Comparison of ENCODE assay signal across 8 cellular contexts in the genomic region with DNA sequence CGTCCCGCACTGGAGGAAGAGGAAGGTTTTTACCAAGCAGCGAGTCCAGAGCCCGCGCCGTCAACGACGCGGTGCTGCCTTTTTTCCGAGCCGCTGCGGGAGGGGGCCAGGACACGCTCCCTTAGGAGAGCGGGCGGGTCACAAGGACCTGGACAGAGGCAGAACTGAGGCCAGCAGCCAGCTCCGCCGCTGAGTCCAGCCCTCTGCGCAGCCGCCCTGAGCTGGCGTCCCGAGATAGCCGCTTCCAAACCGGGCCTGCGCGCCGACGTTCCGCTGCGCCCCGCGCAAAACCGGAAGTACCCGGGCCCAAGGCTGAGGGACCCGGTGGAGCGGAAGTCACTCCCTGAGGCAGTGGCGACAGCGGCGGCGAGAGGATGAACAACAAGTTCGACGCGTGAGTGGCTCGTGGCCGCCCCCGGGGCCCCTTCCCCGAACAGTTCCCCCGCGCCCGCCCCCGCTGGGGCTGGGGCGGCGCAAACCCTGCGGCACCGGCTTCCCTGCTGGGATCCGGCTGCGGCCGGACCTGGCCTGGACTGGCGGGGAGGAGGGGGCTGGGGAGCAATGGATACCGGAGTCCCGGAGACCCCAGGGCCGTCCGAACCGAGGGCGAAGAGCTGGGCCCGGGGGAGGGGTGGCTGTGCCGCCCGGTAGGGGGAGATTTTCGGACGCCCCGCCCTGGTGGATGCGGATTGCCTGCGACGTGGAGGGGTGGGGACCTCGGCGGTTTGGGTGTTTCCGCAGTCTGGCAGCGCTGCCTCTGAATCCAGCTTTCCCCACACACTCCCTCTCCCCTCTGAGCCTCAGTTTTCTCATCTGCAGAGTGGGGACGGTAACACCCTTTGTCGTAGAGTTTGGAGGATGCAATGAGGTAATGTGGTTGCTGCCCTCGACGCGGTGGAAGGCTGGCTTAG. TPM values are rescaled to one million over a fixed set of nuclear protein-coding genes. Genes with fewer than 3 reads are reported as not detected.
A peak's percentile ranks its signal among the peaks of the same experiment; 100 is the strongest.
DNase-seq lines count a peak whose midpoint lies in the region; ATAC-seq, FAIRE-seq and TF ChIP-seq lines count a peak whose summit lies in the region.

A gene with protein sequence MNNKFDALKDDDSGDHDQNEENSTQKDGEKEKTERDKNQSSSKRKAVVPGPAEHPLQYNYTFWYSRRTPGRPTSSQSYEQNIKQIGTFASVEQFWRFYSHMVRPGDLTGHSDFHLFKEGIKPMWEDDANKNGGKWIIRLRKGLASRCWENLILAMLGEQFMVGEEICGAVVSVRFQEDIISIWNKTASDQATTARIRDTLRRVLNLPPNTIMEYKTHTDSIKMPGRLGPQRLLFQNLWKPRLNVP (plus strand): TSS at position 339 of the 911 bp plus-strand sequence. CDS start 36 bp downstream, at position 375.
A gene (minus strand): TSS at position 207 of the 911 bp plus-strand sequence. CDS start 675 bp downstream, outside the sequence.

- peak; percentile 9 for TF ChIP-seq CTCF in colonic mucosa (IDR thresholded peaks at IDR 0.05)

- H3K9me3 ChIP-seq in BLaER1 (peaks cover 22% of the 10 kb centered on the region), colonic mucosa (no peaks in the 10 kb centered on the region)

- peak; percentile 75 for FAIRE-seq in GM19239 (lab: Jason Lieb, UNC)

- H3K36me3 ChIP-seq in BLaER1 (peaks cover 72% of the 10 kb centered on the region), colonic mucosa (no peaks in the 10 kb centered on the region)

- H3K4me3 ChIP-seq in BLaER1 (peak within 1 kb of the TSS; percentile 89), colonic mucosa (peak within 1 kb of the TSS; percentile 92)

- H3K27ac ChIP-seq in BLaER1, result peak within 1 kb of the TSS; percentile 95
- peak within 1 kb of the TSS; percentile 98 for H3K27ac ChIP-seq in colonic mucosa

- peak within 1 kb of the TSS; percentile 93 for H3K4me2 ChIP-seq in BLaER1

- H3K4me1 ChIP-seq in BLaER1, result peaks cover 40% of the 10 kb centered on the region
- H3K4me1 ChIP-seq in colonic mucosa, result peaks cover 8% of the 10 kb centered on the region

- peaks cover 64% of the 10 kb centered on the region for H4K20me1 ChIP-seq in BLaER1

- DNase-seq in GM19239 (ENCODE audit: insufficient read length, low spot score) (peak; percentile 98), NCI-H510A treated with DMSO at 0.1 percent for 48 hours (lab: John Stamatoyannopoulos, UW) (peak; percentile 97), colonic mucosa (peak; percentile 94), left colon (peak; percentile 93 to 95)
- DNase-seq in activated CD4-positive, alpha-beta T cell treated with anti-CD3 and anti-CD28 coated beads for 4 hours, result peak; percentile 90 to 94
- peak; percentile 95 for DNase-seq in stimulated activated CD4-positive, alpha-beta T cell treated with anti-CD3 and anti-CD28 coated beads, Interleukin-1b, Interleukin-23, amount 100 ng/mL, for 48 hours

- ATAC-seq in HG03442 (IDR thresholded peaks at IDR 0.05; ENCODE audit: unreplicated experiment) (peak; percentile 92), left colon (peak; percentile 94)

- intact Hi-C loops in colonic mucosa (cut with DNase I) (loop anchor here (10.0 kb wide), 1 partner anchor 54 kb away; no protein-coding TSS in a partner anchor), left colon (cut with DNase I, micrococcal nuclease) (no loop called here)

- H3K9ac ChIP-seq in BLaER1 (peak within 1 kb of the TSS; percentile 99), colonic mucosa (ENCODE audit: low read depth in 2 of 2, low read length in 2 of 2) (peak within 1 kb of the TSS; percentile 92 to 94)

- H3K27me3 ChIP-seq in BLaER1, result no peaks in the 10 kb centered on the region
- no peaks in the 10 kb centered on the region for H3K27me3 ChIP-seq in colonic mucosa

RNA-seq across cellular contexts. Expression of the first gene that starts in this region (rescaled TPM):
- total RNA-seq in colonic mucosa (100 to 1,000 TPM in 1 of 2 donors, 10 to 100 TPM in 1; 99.5 to 109 TPM), left colon (100 to 1,000 TPM in 1 of 2 donors, 10 to 100 TPM in 1; 83.2 to 104 TPM)

RNA-seq across cellular contexts. Expression of the second gene that starts in this region (rescaled TPM):
- total RNA-seq in colonic mucosa (1 to 10 TPM; 3.0 to 4.4 TPM), left colon (1 to 10 TPM; 4.4 to 4.5 TPM)

Comparison
In these comparisons a context has a peak if more than half of its experiments do, and no peak if none do; other contexts are left out.
1. Peak in every context shown above with its lines: DNase-seq, ATAC-seq, H3K4me3 ChIP-seq and H3K27ac ChIP-seq.